In the genomic region with DNA sequence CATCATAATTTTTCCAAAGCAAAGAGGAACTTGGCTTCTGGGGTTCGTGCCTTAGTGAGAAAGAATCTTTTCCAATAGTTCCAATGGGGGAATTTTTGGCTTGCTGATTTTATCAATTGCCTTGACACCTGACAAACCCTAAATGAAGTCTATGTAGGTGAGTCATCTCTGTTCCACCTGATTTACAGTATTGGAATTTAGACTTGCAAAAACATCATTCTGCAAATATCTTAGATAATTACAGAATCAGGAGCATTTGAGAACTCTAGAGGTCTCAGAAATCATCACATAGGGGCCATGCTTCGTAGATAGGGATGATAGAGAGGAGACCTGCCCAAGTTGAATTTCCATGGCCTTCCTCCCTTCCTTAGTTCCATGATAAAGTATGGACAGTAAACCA, we compare ENCODE assay signal across 35 cellular contexts.
"Had no signal": no experiment of that assay in that cellular context is flagged by ENCODE, and none has a peak within 500 bp of the region (broad histone marks: within the 10 kb centered on the region; RNA-seq: fewer than 3 reads in every experiment).

No MANE protein-coding gene starts in this region.

- ATAC-seq: activated CD8-positive, alpha-beta T cell treated with anti-CD3 and anti-CD28 coated beads for 36 hours; activated naive CD4-positive, alpha-beta T cell treated with anti-CD3 and anti-CD28 coated beads, Interleukin-2, amount 50 U/mL, for 72 hours; activated T-cell treated with anti-CD3 and anti-CD28 coated beads, Interleukin-2, amount 50 U/mL, for 4 hours; activated T-cell treated with anti-CD3 and anti-CD28 coated beads, Interleukin-2, amount 50 U/mL, for 72 hours; activated T-helper 17 cell treated with anti-CD3 and anti-CD28 coated beads, Interleukin-2, amount 50 U/mL, for 72 hours; body of pancreas; T-cell had no signal

- FAIRE-seq: astrocyte had no signal

- H3K36me3 ChIP-seq: adrenal gland, brain microvascular endothelial cell, breast epithelium, cardiac muscle cell had no signal

- H3K9me3 ChIP-seq: adrenal gland, body of pancreas, breast epithelium had no signal

- H3K4me1 ChIP-seq: adrenal gland, breast epithelium had no signal

- DNase-seq: activated B cell treated with CpG ODN at 0.5 μM for 24 hours; activated CD4-positive, alpha-beta memory T cell treated with anti-CD3 and anti-CD28 coated beads for 36 hours; activated CD4-positive, alpha-beta T cell treated with anti-CD3 and anti-CD28 coated beads for 4 hours; activated CD4-positive, alpha-beta T cell treated with anti-CD3 and anti-CD28 coated beads, Interleukin-2, amount 10 ng/mL, durations not matched to agents 24 days and 14 days; activated CD4-positive, alpha-beta T cell treated with anti-CD3 and anti-CD28 coated beads, Interleukin-2, amount 50 U/mL, for 1 hour; activated CD4-positive, alpha-beta T cell treated with anti-CD3 and anti-CD28 coated beads, Interleukin-2, amount 50 U/mL, for 4 hours; activated CD4-positive, CD25-positive, alpha-beta regulatory T cell treated with anti-CD3 and anti-CD28 coated beads, Interleukin-2, amount 50 U/mL, for 72 hours; activated CD8-positive, alpha-beta memory T cell treated with anti-CD3 and anti-CD28 coated beads, Interleukin-2, amount 50 U/mL, for 4 hours; activated CD8-positive, alpha-beta T cell treated with anti-CD3 and anti-CD28 coated beads for 36 hours; activated effector memory CD4-positive, alpha-beta T cell treated with anti-CD3 and anti-CD28 coated beads, Interleukin-2, amount 50 U/mL, for 16 hours; activated gamma-delta T cell treated with Interleukin-2 at 50 U/mL for 16 hours; activated naive CD4-positive, alpha-beta T cell; activated naive CD4-positive, alpha-beta T cell treated with anti-CD3 and anti-CD28 coated beads for 36 hours; activated naive CD4-positive, alpha-beta T cell treated with anti-CD3 and anti-CD28 coated beads, Interleukin-2, amount 50 U/mL, for 16 hours; activated naive CD8-positive, alpha-beta T cell treated with anti-CD3 and anti-CD28 coated beads for 36 hours; activated T-cell treated with anti-CD3 and anti-CD28 coated beads for 4 hours; activated T-cell treated with anti-CD3 and anti-CD28 coated beads, Interleukin-2, amount 50 U/mL, for 1 hour; activated T-cell treated with anti-CD3 and anti-CD28 coated beads, Interleukin-2, amount 50 U/mL, for 4 hours; activated T-cell treated with anti-CD3 and anti-CD28 coated beads, Interleukin-2, amount 50 U/mL, for 72 hours; adrenal gland; amniotic stem cell; aorta; body of pancreas; brain microvascular endothelial cell; caudate nucleus; cerebellar nuclear complex; T-cell; T-helper 2 cell; T-helper 9 cell had no signal

- H3K27me3 ChIP-seq: adrenal gland, body of pancreas, brain microvascular endothelial cell, breast epithelium, cardiac muscle cell had no signal

- H3K27ac ChIP-seq: adrenal gland, brain microvascular endothelial cell, breast epithelium, cardiac muscle cell, VCaP had no signal

- H3K4me3 ChIP-seq: adrenal gland, body of pancreas, breast epithelium, cardiac muscle cell had no signal
